In genomic region chr6:28980797-28981390, GRCh38 we compare ENCODE assay signal across 8 cellular contexts.
DNase-seq lines count a peak whose midpoint lies in the region; ATAC-seq lines count a peak whose summit lies in the region.

No MANE protein-coding gene starts in this region.

- H3K4me3 Mint-ChIP-seq in effector memory CD8-positive, alpha-beta T cell: peak overlapping the region; percentile 80 to 94
- peak overlapping the region; percentile 93 for H3K4me3 Mint-ChIP-seq in memory B cell

- peak; percentile 30 for ATAC-seq in HG03039 (IDR thresholded peaks at IDR 0.05; ENCODE audit: unreplicated experiment)
- peak; percentile 46 for ATAC-seq in effector memory CD8-positive, alpha-beta T cell (replicated peaks)
- peak; percentile 45 for ATAC-seq in memory B cell (ENCODE audit: low read depth)

- H3K27ac Mint-ChIP-seq in effector memory CD8-positive, alpha-beta T cell: peak overlapping the region; percentile 100
- peak overlapping the region; percentile 100 for H3K27ac Mint-ChIP-seq in memory B cell

- DNase-seq in NCI-H1436 (lab: John Stamatoyannopoulos, UW) (peak; percentile 61), NCI-H1436 treated with DMSO at 0.1 percent for 48 hours (lab: John Stamatoyannopoulos, UW) (no peak), NCI-H510A treated with DMSO at 0.1 percent for 48 hours (lab: John Stamatoyannopoulos, UW) (peak; percentile 89), memory B cell (ENCODE audit: low spot score in 2 of 2) (peak in 1 of 2 donors; percentile 23)
- DNase-seq in activated CD4-positive, alpha-beta T cell treated with anti-CD3 and anti-CD28 coated beads for 4 hours: peak; percentile 40 to 48
- DNase-seq in effector memory CD8-positive, alpha-beta T cell: peak; percentile 24 to 31 (median 30)
- DNase-seq in stimulated activated naive CD4-positive, alpha-beta T cell treated with Interleukin-2 at 50 U/mL for 16 hours (lab: John Stamatoyannopoulos, UW): peak; percentile 42

- H3K27me3 Mint-ChIP-seq in effector memory CD8-positive, alpha-beta T cell: peaks cover 37 to 40% of the 10 kb centered on the region in 2 donors
- peaks cover 6% of the 10 kb centered on the region for H3K27me3 Mint-ChIP-seq in memory B cell

- H3K4me1 Mint-ChIP-seq in effector memory CD8-positive, alpha-beta T cell (ENCODE audit: low read depth in 2 of 2): peaks cover 34 to 62% of the 10 kb centered on the region in 2 donors
- peaks cover 28% of the 10 kb centered on the region for H3K4me1 Mint-ChIP-seq in memory B cell

- H3K36me3 Mint-ChIP-seq in effector memory CD8-positive, alpha-beta T cell (ENCODE audit: insufficient read depth): peaks cover 30% of the 10 kb centered on the region
- H3K36me3 Mint-ChIP-seq in memory B cell: peaks cover 1% of the 10 kb centered on the region

- H3K9me3 Mint-ChIP-seq in effector memory CD8-positive, alpha-beta T cell: no peaks in the 10 kb centered on the region
- peaks cover 1% of the 10 kb centered on the region for H3K9me3 Mint-ChIP-seq in memory B cell
